In the genomic region with DNA sequence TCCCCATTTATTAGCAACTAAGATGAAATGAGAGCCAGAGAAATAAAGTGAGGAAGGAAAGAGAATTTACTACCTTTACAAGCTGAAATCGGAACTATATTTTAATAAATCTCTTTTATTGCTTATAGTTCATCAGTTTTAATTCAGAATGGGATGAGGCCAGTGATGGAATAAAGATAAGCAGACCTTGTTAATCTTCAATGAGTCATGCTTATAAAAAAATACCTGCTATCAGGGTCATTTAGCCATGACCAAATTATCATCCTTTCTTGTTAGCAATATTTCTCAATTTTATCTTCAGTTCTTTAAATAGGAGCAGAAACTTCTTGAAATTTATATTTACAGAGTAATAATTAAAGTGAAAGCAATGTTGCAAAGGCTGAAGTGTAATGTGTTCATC, we compare ENCODE assay signal across 9 cellular contexts. TPM values are rescaled to one million over a fixed set of nuclear protein-coding genes. Genes with fewer than 3 reads are reported as not detected.
"Had no signal": no experiment of that assay in that cellular context is flagged by ENCODE, and none has a peak within 500 bp of the region (broad histone marks: within the 10 kb centered on the region; RNA-seq: fewer than 3 reads in every experiment).

No MANE protein-coding gene starts in this region.

- H3K36me3 ChIP-seq: HAP-1 had no signal

- H3K27ac ChIP-seq: GM23248 had no signal

- H3K9ac ChIP-seq: GM23248 had no signal

- ATAC-seq: HCT116, K562 had no signal

- H2AFZ ChIP-seq: GM23248 had no signal

- H3K4me3 ChIP-seq: GM23248, HAP-1, K562 had no signal

- H3K9me3 ChIP-seq: HAP-1 had no signal

- DNase-seq: GM23248, GOT3, H7, IMR-90, KG1 had no signal

- H3K4me1 ChIP-seq: HAP-1 had no signal

RNA-seq across cellular contexts. Expression of a gene that starts 26.1 kb away (rescaled TPM):
- total RNA-seq: HT-29, K562 had no signal
- polyA plus RNA-seq: K562 had no signal
